In the genomic region with DNA sequence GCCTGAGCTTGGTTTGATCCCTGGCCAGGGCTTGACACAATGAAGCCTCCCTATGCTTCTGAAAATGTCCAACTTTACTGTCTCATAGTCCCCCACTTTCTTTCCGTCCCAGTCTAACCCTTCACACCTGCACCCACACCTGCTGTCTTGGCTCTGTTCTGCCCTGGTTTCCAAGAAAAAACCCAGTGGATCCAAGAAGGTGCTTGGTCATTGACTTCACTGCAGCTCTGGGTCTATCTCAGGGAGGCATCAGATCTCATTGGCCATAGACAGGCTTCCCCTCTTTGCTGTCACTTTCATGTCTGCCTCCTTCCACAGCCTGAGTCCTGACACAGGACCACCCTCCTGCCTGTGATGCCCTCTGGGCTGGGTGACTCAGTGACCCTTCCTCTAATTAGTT, we compare ENCODE assay signal across 26 cellular contexts.
"Had no signal": no experiment of that assay in that cellular context is flagged by ENCODE, and none has a peak within 500 bp of the region (broad histone marks: within the 10 kb centered on the region; RNA-seq: fewer than 3 reads in every experiment).

No MANE protein-coding gene starts in this region.

- H3K27me3 ChIP-seq: left lung, ovary, sigmoid colon, upper lobe of left lung had no signal

- H3K4me3 ChIP-seq: esophagus squamous epithelium, heart right ventricle, left lung, ovary, psoas muscle, sigmoid colon, thoracic aorta, tibial nerve, upper lobe of left lung had no signal

- H3K9me3 ChIP-seq: esophagus squamous epithelium, heart right ventricle, left lung, ovary, psoas muscle, sigmoid colon, thoracic aorta, tibial nerve, upper lobe of left lung had no signal

- H3K36me3 ChIP-seq: esophagus squamous epithelium, heart right ventricle, left lung, ovary, sigmoid colon, thoracic aorta, tibial nerve, upper lobe of left lung had no signal

- DNase-seq: cortex of kidney; effector memory CD8-positive, alpha-beta T cell; erythroblast; esophagus squamous epithelium; foreskin melanocyte; glutamatergic neuron; heart right ventricle; hippocampal formation; left cardiac atrium; left lung; mesenchymal stem cell; midbrain; naive thymus-derived CD4-positive, alpha-beta T cell; occipital lobe; ovary; psoas muscle; right cardiac atrium; sigmoid colon; stimulated activated CD4-positive, alpha-beta T cell treated with anti-CD3 and anti-CD28 coated beads, Interleukin-2, amount 100 ng/mL, for 24 hours; stimulated activated CD4-positive, alpha-beta T cell treated with anti-CD3 and anti-CD28 coated beads, Interleukin-4, amount 100 ng/mL, for 24 hours; upper lobe of left lung had no signal

- FAIRE-seq: endometrium, islet of Langerhans, urothelium cell line had no signal

- ATAC-seq: effector memory CD8-positive, alpha-beta T cell; heart right ventricle; left cardiac atrium; left lung; psoas muscle; right cardiac atrium had no signal

- H3K27ac ChIP-seq: esophagus squamous epithelium, heart right ventricle, left lung, ovary, psoas muscle, sigmoid colon, thoracic aorta, tibial nerve, upper lobe of left lung had no signal

- H3K4me1 ChIP-seq: esophagus squamous epithelium, heart right ventricle, left lung, psoas muscle, sigmoid colon, tibial nerve, upper lobe of left lung had no signal
